Comparison of ENCODE assay signal across 1 cellular context in the genomic region with DNA sequence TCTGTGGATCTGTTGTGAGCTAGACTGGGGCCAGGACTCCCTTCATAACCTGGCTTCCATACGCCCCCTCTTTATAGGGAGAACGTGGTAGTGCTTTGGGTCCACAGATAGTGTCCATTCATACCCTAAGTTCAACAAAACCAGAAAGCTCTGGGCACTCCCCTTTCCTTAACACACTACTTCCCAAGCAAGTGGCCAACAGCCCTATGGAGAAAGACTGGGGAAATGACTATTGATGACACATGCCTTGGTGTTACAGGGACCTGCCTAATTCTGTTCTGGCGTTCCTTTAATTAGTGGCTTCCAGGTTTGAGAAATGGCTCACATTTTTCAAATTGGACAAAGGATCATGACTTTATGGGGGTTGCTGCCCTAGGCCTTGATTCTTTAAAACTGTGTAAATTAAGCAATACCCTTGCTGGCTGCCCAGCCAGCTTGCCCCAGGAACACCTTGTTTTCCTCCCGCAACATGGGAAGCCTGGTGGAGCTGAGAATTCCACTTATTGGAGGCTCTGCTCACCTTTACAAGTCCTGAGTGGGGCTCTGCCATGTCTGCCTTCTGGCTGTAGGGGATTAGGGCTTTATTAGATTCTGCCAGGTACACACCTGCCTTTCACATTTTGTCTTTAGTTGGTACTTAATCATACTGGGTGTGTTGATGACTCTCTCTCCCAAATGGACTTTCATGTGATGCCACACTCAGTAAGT.
TF ChIP-seq lines count a peak whose summit lies in the region.

No MANE protein-coding gene starts in this region.

TF ChIP-seq in A549, 52 proteins besides CTCF, POLR2A, EP300 and RAD21:
- no peak for TF ChIP-seq RARB (CRISPR knock-in tag; IDR thresholded peaks at IDR 0.05)
- no peak for TF ChIP-seq ZSCAN20 (CRISPR knock-in tag; IDR thresholded peaks at IDR 0.05)
- no peak for TF ChIP-seq MAX (IDR thresholded peaks at IDR 0.05)
- TF ChIP-seq HOXA7 (CRISPR knock-in tag; IDR thresholded peaks at IDR 0.05), result no peak
- no peak for TF ChIP-seq HEYL (CRISPR knock-in tag; IDR thresholded peaks at IDR 0.05)
- TF ChIP-seq CBX8 (IDR thresholded peaks at IDR 0.05), result no peak
- TF ChIP-seq E2F6 (IDR thresholded peaks at IDR 0.05; ENCODE audit: borderline replicate concordance, low read depth), result no peak
- no peak for TF ChIP-seq PBX3 (IDR thresholded peaks at IDR 0.05)
- TF ChIP-seq GATA3 (IDR thresholded peaks at IDR 0.05; ENCODE audit: borderline replicate concordance), result no peak
- TF ChIP-seq ZNF302 (CRISPR knock-in tag; IDR thresholded peaks at IDR 0.05), result no peak
- TF ChIP-seq TP53 (CRISPR knock-in tag; IDR thresholded peaks at IDR 0.05), result no peak
- TF ChIP-seq CEBPB (IDR thresholded peaks at IDR 0.05), result no peak
TF ChIP-seq in A549: peak in this region for 0.
